Comparison of ENCODE assay signal across 8 cellular contexts in genomic region chr15:65033659-65034269, GRCh38. TPM values are rescaled to one million over a fixed set of nuclear protein-coding genes. Genes with fewer than 3 reads are reported as not detected.
DNase-seq lines count a peak whose midpoint lies in the region; ATAC-seq and TF ChIP-seq lines count a peak whose summit lies in the region.

No MANE protein-coding gene starts in this region.

- TF ChIP-seq CTCF in GM12865 (IDR thresholded peaks at IDR 0.05; ENCODE audit: insufficient read depth, low read depth, low read length, missing control alignments): peak; percentile 67
- TF ChIP-seq CTCF in adrenal gland (IDR thresholded peaks at IDR 0.05): peak in 5 of 6 experiments; percentile 27 to 51 (median 46)

- H3K4me1 ChIP-seq in ACC112 (ENCODE audit: control insufficient read depth, insufficient read depth, low read length, unreplicated experiment) (peaks cover 4% of the 10 kb centered on the region), adrenal gland (replicated peaks in 1 of 2) (peaks cover under 1% of the 10 kb centered on the region in 2 donors)

- H3K27ac ChIP-seq in ACC112 (ENCODE audit: low read depth, low read length) (no peak overlapping the region), adrenal gland (no peak overlapping the region)

- WGBS in adrenal gland, 4 donors: 10 to 15% (median 13%) methylated on average over 4 of the region's 4 CpGs

- H3K9me3 Mint-ChIP-seq in immature natural killer cell: no peaks in the 10 kb centered on the region

- TF ChIP-seq POLR2A in adrenal gland (IDR thresholded peaks at IDR 0.05): no peak

- H3K4me1 Mint-ChIP-seq in immature natural killer cell: peaks cover 4 to 12% of the 10 kb centered on the region in 2 donors

- peaks cover 6% of the 10 kb centered on the region for H3K79me2 ChIP-seq in ACC112 (ENCODE audit: control insufficient read depth, insufficient read depth, low read length, unreplicated experiment)

- peaks cover 4 to 9% (median 6%) of the 10 kb centered on the region in 3 donors for H3K27me3 Mint-ChIP-seq in immature natural killer cell (ENCODE audit: low read depth in 3 of 3)

- no peak overlapping the region for H3K4me3 ChIP-seq in ACC112 (ENCODE audit: low read depth, low read length)
- H3K4me3 ChIP-seq in GM12865 (ENCODE audit: low read depth, low read length): no peak overlapping the region
- no peak overlapping the region for H3K4me3 ChIP-seq in adrenal gland

- H3K9me3 ChIP-seq in adrenal gland (replicated peaks in 1 of 3): no peaks in the 10 kb centered on the region

- H3K27ac Mint-ChIP-seq in immature natural killer cell: no peak overlapping the region

- ATAC-seq in HG02852 (IDR thresholded peaks at IDR 0.05; ENCODE audit: unreplicated experiment): no peak

- peak; percentile 65 for DNase-seq in GM12865 (ENCODE audit: low read depth)
- peak; percentile 38 for DNase-seq in NCI-H460 (ENCODE audit: extremely low read depth, low read depth)
- DNase-seq in adrenal gland: no peak
- peak; percentile 49 for DNase-seq in kidney tubule cell (ENCODE audit: low spot score)
- no peak for DNase-seq in COLO668 (lab: John Stamatoyannopoulos, UW; ENCODE audit: unreplicated experiment)
- no peak for DNase-seq in immature natural killer cell

- peak overlapping the region; percentile 26 for H2AFZ ChIP-seq in ACC112 (ENCODE audit: low read length, unreplicated experiment)

- no peaks in the 10 kb centered on the region for H3K27me3 ChIP-seq in ACC112 (ENCODE audit: insufficient read depth, low read length)
- no peaks in the 10 kb centered on the region for H3K27me3 ChIP-seq in adrenal gland

- H3K36me3 ChIP-seq in ACC112 (ENCODE audit: insufficient read depth, low read length): no peaks in the 10 kb centered on the region
- H3K36me3 ChIP-seq in adrenal gland (replicated peaks in 1 of 2): no peaks in the 10 kb centered on the region

- H3K36me3 Mint-ChIP-seq in immature natural killer cell: no peaks in the 10 kb centered on the region

- intact Hi-C loops in adrenal gland (cut with DNase I): no loop called here

- no peak overlapping the region for H3K4me3 Mint-ChIP-seq in immature natural killer cell

RNA-seq across cellular contexts. Expression of gene MTFMT, which starts 4.3 kb away (rescaled TPM):
- 22.7 and 24.4 TPM in 2 replicates for total RNA-seq in NCI-H460 (2014; rRNA removed; shearing (Covaris generic))
- 29.5 and 35.0 TPM in 2 replicates for polyA plus RNA-seq in NCI-H460 (2014; cell fraction: nucleus; rRNA removed)
- total RNA-seq in adrenal gland: 10 to 100 TPM; 15.4 to 42.8 (median 20.3) TPM
- polyA plus RNA-seq in adrenal gland (10 to 100 TPM in 1 of 3 donors, 1 to 10 TPM in 2; 5.2 to 11.2 (median 6.4) TPM), immature natural killer cell (10 to 100 TPM; 17.9 to 28.4 (median 18.8) TPM)

RNA-seq across cellular contexts. Expression of gene SLC51B, which starts 11.4 kb away (rescaled TPM):
- 0.75 and 1.1 TPM in 2 replicates for total RNA-seq in NCI-H460 (2014; rRNA removed; shearing (Covaris generic))
- polyA plus RNA-seq in NCI-H460 (2014; cell fraction: nucleus; rRNA removed): not detected in 2 replicates
- total RNA-seq in adrenal gland: 1 to 10 TPM in 1 of 8 donors, under 1 TPM in 4, not detected in 3; 0.32 to 2.6 (median 0.55) TPM
- polyA plus RNA-seq in adrenal gland (1 to 10 TPM in 2 of 3 donors, under 1 TPM in 1; 0.40 to 3.1 (median 1.5) TPM), immature natural killer cell (not detected)

RNA-seq across cellular contexts. Expression of gene RASL12, which starts 34.0 kb away (rescaled TPM):
- total RNA-seq in NCI-H460 (2014; rRNA removed; shearing (Covaris generic)): 0.07 TPM in 1 of 2 replicates, not detected in the other
- 0.10 TPM in 1 of 2 replicates, not detected in the other for polyA plus RNA-seq in NCI-H460 (2014; cell fraction: nucleus; rRNA removed)
- total RNA-seq in adrenal gland: 1 to 10 TPM; 1.3 to 9.2 (median 3.3) TPM
- polyA plus RNA-seq in adrenal gland (1 to 10 TPM; 1.4 to 7.0 (median 4.3) TPM), immature natural killer cell (not detected)

RNA-seq across cellular contexts. Expression of gene KBTBD13, which starts 42.8 kb away (rescaled TPM):
- total RNA-seq in NCI-H460 (2014; rRNA removed; shearing (Covaris generic)): not detected in 2 replicates
- 0.80 TPM in 1 of 2 replicates, not detected in the other for polyA plus RNA-seq in NCI-H460 (2014; cell fraction: nucleus; rRNA removed)
- not detected for total RNA-seq in adrenal gland
- not detected for polyA plus RNA-seq in adrenal gland
- not detected for polyA plus RNA-seq in immature natural killer cell

RNA-seq across cellular contexts. Expression of gene SPG21, which starts 44.0 kb away (rescaled TPM):
- total RNA-seq in NCI-H460 (2014; rRNA removed; shearing (Covaris generic)): 76.8 and 80.0 TPM in 2 replicates
- polyA plus RNA-seq in NCI-H460 (2014; cell fraction: nucleus; rRNA removed): 60.1 and 64.3 TPM in 2 replicates
- total RNA-seq in adrenal gland: 100 to 1,000 TPM in 3 of 8 donors, 10 to 100 TPM in 5; 78.9 to 121 (median 94.2) TPM
- polyA plus RNA-seq in adrenal gland (10 to 100 TPM; 51.1 to 89.5 (median 58.4) TPM), immature natural killer cell (100 to 1,000 TPM; 112 to 198 (median 121) TPM)

Comparison
In these comparisons a context has a peak if more than half of its experiments do, and no peak if none do; other contexts are left out.
1. DNase-seq: peak in GM12865 (single experiment), NCI-H460 (single experiment) and kidney tubule cell (single experiment); none in adrenal gland (0 of 7), COLO668 (single experiment) and immature natural killer cell (0 of 3).